ENCODE assay signal across 8 cellular contexts in the genomic region with DNA sequence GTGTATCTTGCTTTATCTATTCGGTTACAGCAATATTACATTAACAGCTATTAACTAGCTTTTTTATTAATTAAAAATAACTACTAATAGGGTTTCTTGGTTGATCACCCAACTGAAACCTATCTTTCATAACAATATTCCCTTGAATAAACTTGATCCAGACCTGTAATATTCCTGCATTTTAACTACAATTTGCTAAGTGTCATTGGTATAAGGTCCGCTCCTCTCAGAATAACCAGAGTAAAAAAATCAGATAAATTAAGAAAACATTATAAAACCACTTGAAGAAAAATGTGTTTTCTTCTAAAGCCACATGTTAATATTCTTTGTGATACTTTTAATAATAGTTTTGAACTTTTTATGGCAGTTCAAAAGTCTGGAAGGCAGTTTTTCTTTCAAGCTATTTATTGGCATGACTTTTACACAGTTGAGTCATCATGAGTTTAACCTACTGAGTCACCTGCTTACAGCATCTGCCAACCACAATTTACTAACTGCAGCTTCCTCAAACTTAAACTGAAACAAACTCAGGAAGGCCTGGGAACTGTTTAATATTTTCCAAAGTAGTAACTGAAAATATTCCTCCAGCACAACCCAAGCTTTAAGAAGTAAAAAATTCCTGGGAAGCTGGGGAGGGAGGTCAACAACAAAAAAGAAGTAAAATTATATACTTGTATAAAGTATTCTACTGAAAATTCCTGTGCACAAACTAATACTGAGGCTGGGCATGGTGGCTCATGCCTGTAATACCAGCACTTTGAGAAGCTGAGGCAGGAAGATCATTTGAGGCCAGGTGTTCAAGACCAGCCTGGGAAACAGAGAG.
DNase-seq lines count a peak whose midpoint lies in the region; ATAC-seq and TF ChIP-seq lines count a peak whose summit lies in the region.

No MANE protein-coding gene starts in this region.

- peak overlapping the region; percentile 46 for H3K27ac ChIP-seq in brain microvascular endothelial cell

- H3K27ac Mint-ChIP-seq in activated naive CD4-positive, alpha-beta T cell treated with anti-CD3 and anti-CD28 coated beads for 36 hours, result peak overlapping the region; percentile 66
- no peak overlapping the region for H3K27ac Mint-ChIP-seq in memory B cell

- H3K27me3 ChIP-seq in brain microvascular endothelial cell (replicated peaks), result no peaks in the 10 kb centered on the region

- H3K9me3 Mint-ChIP-seq in activated naive CD4-positive, alpha-beta T cell treated with anti-CD3 and anti-CD28 coated beads for 36 hours, result no peaks in the 10 kb centered on the region
- H3K9me3 Mint-ChIP-seq in memory B cell, result no peaks in the 10 kb centered on the region

- DNase-seq in activated naive CD4-positive, alpha-beta T cell treated with anti-CD3 and anti-CD28 coated beads for 36 hours, result no peak
- DNase-seq in activated naive CD4-positive, alpha-beta T cell treated with anti-CD3 and anti-CD28 coated beads, Interleukin-2, amount 50 U/mL, for 16 hours, result no peak
- DNase-seq in NAMALWA (ENCODE audit: low spot score) (peak; percentile 66), brain microvascular endothelial cell (peak; percentile 77), memory B cell (ENCODE audit: low spot score in 2 of 2) (no peak), NCI-H2081 treated with DMSO at 0.1 percent for 48 hours (lab: John Stamatoyannopoulos, UW) (no peak), NCI-H1436 treated with DMSO at 0.1 percent for 48 hours (lab: John Stamatoyannopoulos, UW) (no peak)

- ATAC-seq in HG02763 (IDR thresholded peaks at IDR 0.05; ENCODE audit: unreplicated experiment) (peak; percentile 94), memory B cell (ENCODE audit: low read depth) (peak; percentile 88)

- in situ Hi-C loops in brain microvascular endothelial cell (cut with HindIII; ENCODE audit: low pct_ligation_motif_present, low sequenced_read_pairs), result no loop called here

- TF ChIP-seq CTCF in brain microvascular endothelial cell (IDR thresholded peaks at IDR 0.05; ENCODE audit: low read depth, low read length, missing control alignments), result no peak

- H3K4me3 ChIP-seq in brain microvascular endothelial cell (ENCODE audit: low read depth, low read length), result no peak overlapping the region

- H3K36me3 Mint-ChIP-seq in activated naive CD4-positive, alpha-beta T cell treated with anti-CD3 and anti-CD28 coated beads for 36 hours (ENCODE audit: low read depth), result no peaks in the 10 kb centered on the region
- peaks cover 6% of the 10 kb centered on the region for H3K36me3 Mint-ChIP-seq in memory B cell

- intact Hi-C loops in activated naive CD4-positive, alpha-beta T cell treated with anti-CD3 and anti-CD28 coated beads for 36 hours (cut with micrococcal nuclease), result loop anchor here (1.0 kb wide), 2 partner anchors 9 to 33 kb away; no protein-coding TSS in a partner anchor

- H3K4me3 Mint-ChIP-seq in activated naive CD4-positive, alpha-beta T cell treated with anti-CD3 and anti-CD28 coated beads for 36 hours, result no peak overlapping the region
- no peak overlapping the region for H3K4me3 Mint-ChIP-seq in memory B cell

- no peaks in the 10 kb centered on the region for H3K36me3 ChIP-seq in brain microvascular endothelial cell (replicated peaks)

- CTCF ChIA-PET in activated naive CD4-positive, alpha-beta T cell treated with anti-CD3 and anti-CD28 coated beads for 36 hours (lab: Charles Lee), result interaction anchor here (0.6 to 1.2 kb wide), 6 partner anchors 9 to 483 kb away, joined by 3 to 5 read pairs (median 4); no protein-coding TSS in a partner anchor

- peaks cover 58% of the 10 kb centered on the region for H3K4me1 Mint-ChIP-seq in activated naive CD4-positive, alpha-beta T cell treated with anti-CD3 and anti-CD28 coated beads for 36 hours (ENCODE audit: low read depth)
- H3K4me1 Mint-ChIP-seq in memory B cell, result peaks cover 35% of the 10 kb centered on the region

- no peaks in the 10 kb centered on the region for H3K27me3 Mint-ChIP-seq in activated naive CD4-positive, alpha-beta T cell treated with anti-CD3 and anti-CD28 coated beads for 36 hours (ENCODE audit: low read depth)
- no peaks in the 10 kb centered on the region for H3K27me3 Mint-ChIP-seq in memory B cell

Comparison
In these comparisons a context has a peak if more than half of its experiments do, and no peak if none do; other contexts are left out.
1. DNase-seq: peak in NAMALWA (single experiment) and brain microvascular endothelial cell (single experiment); none in activated naive CD4-positive, alpha-beta T cell treated with anti-CD3 and anti-CD28 coated beads for 36 hours (single experiment), activated naive CD4-positive, alpha-beta T cell treated with anti-CD3 and anti-CD28 coated beads, Interleukin-2, amount 50 U/mL, for 16 hours (single experiment), memory B cell (0 of 2), NCI-H2081 treated with DMSO at 0.1 percent for 48 hours (single experiment) and NCI-H1436 treated with DMSO at 0.1 percent for 48 hours (single experiment).